ENCODE assay signal across 24 cellular contexts in genomic region chr2:151028691-151029176, GRCh38.
A peak's percentile ranks its signal among the peaks of the same experiment; 100 is the strongest.
DNase-seq lines count a peak whose midpoint lies in the region; ATAC-seq and TF ChIP-seq lines count a peak whose summit lies in the region.
"Had no signal": no experiment of that assay in that cellular context is flagged by ENCODE, and none has a peak within 500 bp of the region (broad histone marks: within the 10 kb centered on the region; RNA-seq: fewer than 3 reads in every experiment).

No MANE protein-coding gene starts in this region.

- H3K4me2 ChIP-seq in GM23338 (no peak overlapping the region), Loucy (ENCODE audit: low read depth, low read length, poor library complexity, severe bottlenecking) (no peak overlapping the region)

- H4K20me1 ChIP-seq in GM23338 (replicated peaks; ENCODE audit: insufficient read depth) (no peaks in the 10 kb centered on the region), Loucy (ENCODE audit: insufficient read depth, low read length, poor library complexity, severe bottlenecking) (no peaks in the 10 kb centered on the region)

- H3K4me1 ChIP-seq in GM23338 (ENCODE audit: insufficient read depth) (no peaks in the 10 kb centered on the region), Loucy (ENCODE audit: insufficient read depth, low read length, poor library complexity, severe bottlenecking) (peaks cover 10% of the 10 kb centered on the region), spleen (peaks cover 0 to 14% (median 0%) of the 10 kb centered on the region in 6 donors)
- H3K4me1 ChIP-seq: Caco-2, SJSA1 had no signal

- peaks cover 11% of the 10 kb centered on the region; the same call in 1 of the 2 replicates for H3K9me2 ChIP-seq in GM23338 (ENCODE audit: insufficient read depth)
- H3K9me2 ChIP-seq in Loucy (replicated peaks; ENCODE audit: low read depth, low read length): no peaks in the 10 kb centered on the region

- no peaks in the 10 kb centered on the region; the same call in 2 of the 3 replicates for H3K36me3 Mint-ChIP-seq in GM23338 (ENCODE audit: low read depth)
- H3K36me3 Mint-ChIP-seq: CD8-positive, alpha-beta T cell had no signal

- H3K27me3 Mint-ChIP-seq in GM23338 (ENCODE audit: insufficient read depth, low read depth, poor library complexity): peaks cover 2% of the 10 kb centered on the region

- H3K36me3 ChIP-seq in GM23338 (ENCODE audit: insufficient read depth) (no peaks in the 10 kb centered on the region), Loucy (ENCODE audit: insufficient read depth, low read length) (no peaks in the 10 kb centered on the region), spleen (no peaks in the 10 kb centered on the region)
- H3K36me3 ChIP-seq: SJSA1 had no signal

- H3K9ac ChIP-seq in Loucy (ENCODE audit: low read depth, low read length, poor library complexity, severe bottlenecking): no peak overlapping the region

- TF ChIP-seq CTCF in GM23338 (conservative IDR thresholded peaks at IDR 0.05; ENCODE audit: low read depth in 2 of 2): no peak
- no peak for TF ChIP-seq CTCF in Loucy (conservative IDR thresholded peaks at IDR 0.05; ENCODE audit: low read length)
- TF ChIP-seq CTCF in fibroblast of mammary gland (conservative IDR thresholded peaks at IDR 0.05; ENCODE audit: control insufficient read depth, insufficient read depth, low read depth, low read length): no peak
- no peak for TF ChIP-seq CTCF in spleen (IDR thresholded peaks at IDR 0.05 in 8 of 11, conservative IDR thresholded peaks at IDR 0.05 in 3 of 11)

- no peaks in the 10 kb centered on the region for H3F3A ChIP-seq in GM23338 (replicated peaks; ENCODE audit: low read depth)
- H3F3A ChIP-seq in Loucy (ENCODE audit: low read depth): no peaks in the 10 kb centered on the region

- H3K27ac Mint-ChIP-seq in GM23338: no peak overlapping the region
- H3K27ac Mint-ChIP-seq: B cell; CD8-positive, alpha-beta T cell had no signal

- DNase-seq in GM23338 (ENCODE audit: low spot score) (no peak), fibroblast of mammary gland (ENCODE audit: low read depth) (peak; percentile 5), spleen (no peak), islet precursor cell (no peak)
- DNase-seq in activated CD8-positive, alpha-beta memory T cell treated with anti-CD3 and anti-CD28 coated beads, Interleukin-2, amount 50 U/mL, for 48 hours: no peak
- DNase-seq: Caco-2; CD8-positive, alpha-beta T cell; GDM1; KBM-7; MM.1S; NCI-H1417; NCI-H1694 treated with DMSO at 0.1 percent for 48 hours; NCI-H2081; NCI-H2227 treated with DMSO at 0.1 percent for 48 hours; NCI-H526 treated with DMSO at 0.1 percent for 48 hours; Right ventricle myocardium superior; RPMI8226 had no signal

- H3K79me2 ChIP-seq in GM23338 (replicated peaks; ENCODE audit: insufficient read depth) (no peaks in the 10 kb centered on the region), Loucy (ENCODE audit: insufficient read depth, low read length) (no peaks in the 10 kb centered on the region)

- no peaks in the 10 kb centered on the region for H3K27me3 ChIP-seq in GM23338 (ENCODE audit: insufficient read depth)
- no peaks in the 10 kb centered on the region for H3K27me3 ChIP-seq in Loucy (ENCODE audit: insufficient read depth, low read length, poor library complexity, severe bottlenecking)
- H3K27me3 ChIP-seq in spleen (replicated peaks in 1 of 7): no peaks in the 10 kb centered on the region
- H3K27me3 ChIP-seq: SJSA1 had no signal

- H3K4me1 Mint-ChIP-seq in GM23338: no peaks in the 10 kb centered on the region
- H3K4me1 Mint-ChIP-seq: B cell had no signal

- no peak overlapping the region for H3K4me3 Mint-ChIP-seq in GM23338
- H3K4me3 Mint-ChIP-seq: B cell; CD8-positive, alpha-beta T cell had no signal

- no peak for ATAC-seq in GM23338
- ATAC-seq in GM19023 (IDR thresholded peaks at IDR 0.05; ENCODE audit: unreplicated experiment): no peak
- ATAC-seq: CD8-positive, alpha-beta T cell; HCT116 had no signal

- 0 out of 2 replicates have a peak overlapping the region, but pooled peaks have one; percentile 33 for H2AFZ ChIP-seq in GM23338
- H2AFZ ChIP-seq in Loucy (ENCODE audit: low read length): peak overlapping the region; percentile 26; the same call in 1 of the 2 replicates

- H3K27ac ChIP-seq in GM23338 (ENCODE audit: low read depth): no peak overlapping the region
- H3K27ac ChIP-seq in spleen: peak overlapping the region in 5 of 8 donors; percentile 12 to 67 (median 52)
- H3K27ac ChIP-seq: C4-2B, SJSA1 had no signal

- no peak overlapping the region for H3K4me3 ChIP-seq in GM23338
- H3K4me3 ChIP-seq in Loucy (ENCODE audit: low read length, poor library complexity, severe bottlenecking): no peak overlapping the region
- no peak overlapping the region for H3K4me3 ChIP-seq in fibroblast of mammary gland (ENCODE audit: control insufficient read depth, low read depth, low read length)
- no peak overlapping the region for H3K4me3 ChIP-seq in spleen
- H3K4me3 ChIP-seq: GM12878, SJSA1 had no signal

- no peaks in the 10 kb centered on the region for H3K9me3 ChIP-seq in Loucy (ENCODE audit: insufficient read depth, low read depth, low read length)
- no peaks in the 10 kb centered on the region for H3K9me3 ChIP-seq in spleen
- H3K9me3 ChIP-seq: Caco-2, SJSA1 had no signal

- TF ChIP-seq POLR2A in spleen (IDR thresholded peaks at IDR 0.05): no peak

- intact Hi-C loops in spleen (cut with DNase I; ENCODE audit: low total_unique reads): no loop called here

- no peaks in the 10 kb centered on the region for H3K9me3 Mint-ChIP-seq in GM23338
- H3K9me3 Mint-ChIP-seq: CD8-positive, alpha-beta T cell had no signal

TF ChIP-seq in GM23338, 12 proteins besides CTCF, POLR2A, EP300 and RAD21 (continues in another document):
- no peak for TF ChIP-seq ZNF331 (CRISPR knock-in tag; IDR thresholded peaks at IDR 0.05; ENCODE audit: low read depth)
- no peak for TF ChIP-seq NANOG (IDR thresholded peaks at IDR 0.05; ENCODE audit: borderline replicate concordance)
- no peak for TF ChIP-seq EZH2 (IDR thresholded peaks at IDR 0.05; ENCODE audit: low read depth, unreplicated experiment)
- TF ChIP-seq POLR2AphosphoS5 (IDR thresholded peaks at IDR 0.05; ENCODE audit: low read depth): no peak
- no peak for TF ChIP-seq REST (IDR thresholded peaks at IDR 0.05; ENCODE audit: unreplicated experiment)
- TF ChIP-seq ZNF114 (CRISPR knock-in tag; IDR thresholded peaks at IDR 0.05): no peak
- TF ChIP-seq CREB1 (CRISPR knock-in tag; IDR thresholded peaks at IDR 0.05; ENCODE audit: low read depth): no peak
- TF ChIP-seq JUNB (IDR thresholded peaks at IDR 0.05; ENCODE audit: unreplicated experiment): no peak
- no peak for TF ChIP-seq STAT1 (IDR thresholded peaks at IDR 0.05; ENCODE audit: unreplicated experiment)
- TF ChIP-seq, protein P1, sequence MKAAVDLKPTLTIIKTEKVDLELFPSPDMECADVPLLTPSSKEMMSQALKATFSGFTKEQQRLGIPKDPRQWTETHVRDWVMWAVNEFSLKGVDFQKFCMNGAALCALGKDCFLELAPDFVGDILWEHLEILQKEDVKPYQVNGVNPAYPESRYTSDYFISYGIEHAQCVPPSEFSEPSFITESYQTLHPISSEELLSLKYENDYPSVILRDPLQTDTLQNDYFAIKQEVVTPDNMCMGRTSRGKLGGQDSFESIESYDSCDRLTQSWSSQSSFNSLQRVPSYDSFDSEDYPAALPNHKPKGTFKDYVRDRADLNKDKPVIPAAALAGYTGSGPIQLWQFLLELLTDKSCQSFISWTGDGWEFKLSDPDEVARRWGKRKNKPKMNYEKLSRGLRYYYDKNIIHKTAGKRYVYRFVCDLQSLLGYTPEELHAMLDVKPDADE (IDR thresholded peaks at IDR 0.05): no peak
- no peak for TF ChIP-seq EZH2phosphoT487 (IDR thresholded peaks at IDR 0.05; ENCODE audit: unreplicated experiment)
